1 cellular context compared by ENCODE assay signal in genomic region chr5:142472306-142472951, GRCh38.
A peak's percentile ranks its signal among the peaks of the same experiment; 100 is the strongest.
TF ChIP-seq lines count a peak whose summit lies in the region.

No MANE protein-coding gene starts in this region.

TF ChIP-seq in K562, 482 proteins besides CTCF, POLR2A, EP300 and RAD21 (continued from another document and continues in another):
- TF ChIP-seq, protein P1, sequence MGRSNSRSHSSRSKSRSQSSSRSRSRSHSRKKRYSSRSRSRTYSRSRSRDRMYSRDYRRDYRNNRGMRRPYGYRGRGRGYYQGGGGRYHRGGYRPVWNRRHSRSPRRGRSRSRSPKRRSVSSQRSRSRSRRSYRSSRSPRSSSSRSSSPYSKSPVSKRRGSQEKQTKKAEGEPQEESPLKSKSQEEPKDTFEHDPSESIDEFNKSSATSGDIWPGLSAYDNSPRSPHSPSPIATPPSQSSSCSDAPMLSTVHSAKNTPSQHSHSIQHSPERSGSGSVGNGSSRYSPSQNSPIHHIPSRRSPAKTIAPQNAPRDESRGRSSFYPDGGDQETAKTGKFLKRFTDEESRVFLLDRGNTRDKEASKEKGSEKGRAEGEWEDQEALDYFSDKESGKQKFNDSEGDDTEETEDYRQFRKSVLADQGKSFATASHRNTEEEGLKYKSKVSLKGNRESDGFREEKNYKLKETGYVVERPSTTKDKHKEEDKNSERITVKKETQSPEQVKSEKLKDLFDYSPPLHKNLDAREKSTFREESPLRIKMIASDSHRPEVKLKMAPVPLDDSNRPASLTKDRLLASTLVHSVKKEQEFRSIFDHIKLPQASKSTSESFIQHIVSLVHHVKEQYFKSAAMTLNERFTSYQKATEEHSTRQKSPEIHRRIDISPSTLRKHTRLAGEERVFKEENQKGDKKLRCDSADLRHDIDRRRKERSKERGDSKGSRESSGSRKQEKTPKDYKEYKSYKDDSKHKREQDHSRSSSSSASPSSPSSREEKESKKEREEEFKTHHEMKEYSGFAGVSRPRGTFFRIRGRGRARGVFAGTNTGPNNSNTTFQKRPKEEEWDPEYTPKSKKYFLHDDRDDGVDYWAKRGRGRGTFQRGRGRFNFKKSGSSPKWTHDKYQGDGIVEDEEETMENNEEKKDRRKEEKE (IDR thresholded peaks at IDR 0.05; ENCODE audit: borderline replicate concordance in 1 of 2, control insufficient read depth in 1 of 2, low read depth in 2 of 2, low read length in 1 of 2), result no peak
- no peak for TF ChIP-seq BDP1 (IDR thresholded peaks at IDR 0.05; ENCODE audit: insufficient read depth, insufficient read length)
- no peak for TF ChIP-seq EGR1 (conservative IDR thresholded peaks at IDR 0.05)
- TF ChIP-seq OTX1 (CRISPR knock-in tag; IDR thresholded peaks at IDR 0.05), result no peak
- TF ChIP-seq, protein P2, sequence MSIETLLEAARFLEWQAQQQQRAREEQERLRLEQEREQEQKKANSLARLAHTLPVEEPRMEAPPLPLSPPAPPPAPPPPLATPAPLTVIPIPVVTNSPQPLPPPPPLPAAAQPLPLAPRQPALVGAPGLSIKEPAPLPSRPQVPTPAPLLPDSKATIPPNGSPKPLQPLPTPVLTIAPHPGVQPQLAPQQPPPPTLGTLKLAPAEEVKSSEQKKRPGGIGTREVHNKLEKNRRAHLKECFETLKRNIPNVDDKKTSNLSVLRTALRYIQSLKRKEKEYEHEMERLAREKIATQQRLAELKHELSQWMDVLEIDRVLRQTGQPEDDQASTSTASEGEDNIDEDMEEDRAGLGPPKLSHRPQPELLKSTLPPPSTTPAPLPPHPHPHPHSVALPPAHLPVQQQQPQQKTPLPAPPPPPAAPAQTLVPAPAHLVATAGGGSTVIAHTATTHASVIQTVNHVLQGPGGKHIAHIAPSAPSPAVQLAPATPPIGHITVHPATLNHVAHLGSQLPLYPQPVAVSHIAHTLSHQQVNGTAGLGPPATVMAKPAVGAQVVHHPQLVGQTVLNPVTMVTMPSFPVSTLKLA (conservative IDR thresholded peaks at IDR 0.05), result 0 out of 4 replicates have a peak, but pooled peaks of 1 of the 2 experiments have one; percentile 21
- TF ChIP-seq ZKSCAN1 (IDR thresholded peaks at IDR 0.05; ENCODE audit: low read depth, low read length), result no peak
- no peak for TF ChIP-seq SNAPC5 (CRISPR knock-in tag; IDR thresholded peaks at IDR 0.05)
- no peak for TF ChIP-seq SP1 (CRISPR knock-in tag; IDR thresholded peaks at IDR 0.05)
- TF ChIP-seq CGGBP1 (CRISPR knock-in tag; IDR thresholded peaks at IDR 0.05), result no peak
- TF ChIP-seq ELF4 (CRISPR knock-in tag; IDR thresholded peaks at IDR 0.05), result no peak
- TF ChIP-seq RREB1 (CRISPR knock-in tag; IDR thresholded peaks at IDR 0.05), result no peak
- no peak for TF ChIP-seq RB1 (IDR thresholded peaks at IDR 0.05; ENCODE audit: low read depth)
- TF ChIP-seq SETDB1 (IDR thresholded peaks at IDR 0.05; ENCODE audit: low read length), result no peak
- TF ChIP-seq CLOCK (CRISPR knock-in tag; IDR thresholded peaks at IDR 0.05; ENCODE audit: borderline replicate concordance), result no peak
- TF ChIP-seq, protein P3, sequence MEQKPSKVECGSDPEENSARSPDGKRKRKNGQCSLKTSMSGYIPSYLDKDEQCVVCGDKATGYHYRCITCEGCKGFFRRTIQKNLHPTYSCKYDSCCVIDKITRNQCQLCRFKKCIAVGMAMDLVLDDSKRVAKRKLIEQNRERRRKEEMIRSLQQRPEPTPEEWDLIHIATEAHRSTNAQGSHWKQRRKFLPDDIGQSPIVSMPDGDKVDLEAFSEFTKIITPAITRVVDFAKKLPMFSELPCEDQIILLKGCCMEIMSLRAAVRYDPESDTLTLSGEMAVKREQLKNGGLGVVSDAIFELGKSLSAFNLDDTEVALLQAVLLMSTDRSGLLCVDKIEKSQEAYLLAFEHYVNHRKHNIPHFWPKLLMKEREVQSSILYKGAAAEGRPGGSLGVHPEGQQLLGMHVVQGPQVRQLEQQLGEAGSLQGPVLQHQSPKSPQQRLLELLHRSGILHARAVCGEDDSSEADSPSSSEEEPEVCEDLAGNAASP (IDR thresholded peaks at IDR 0.05), result peak; percentile 89
- TF ChIP-seq KAT7 (CRISPR knock-in tag; IDR thresholded peaks at IDR 0.05; ENCODE audit: borderline replicate concordance), result no peak
- TF ChIP-seq ZNF253 (CRISPR knock-in tag; conservative IDR thresholded peaks at IDR 0.05), result no peak
- TF ChIP-seq FOXJ3 (CRISPR knock-in tag; IDR thresholded peaks at IDR 0.05), result no peak
- TF ChIP-seq AFF1 (IDR thresholded peaks at IDR 0.05; ENCODE audit: low read depth in 1 of 2, partially characterized antibody in 2 of 2), result no peak
- TF ChIP-seq, protein P4, sequence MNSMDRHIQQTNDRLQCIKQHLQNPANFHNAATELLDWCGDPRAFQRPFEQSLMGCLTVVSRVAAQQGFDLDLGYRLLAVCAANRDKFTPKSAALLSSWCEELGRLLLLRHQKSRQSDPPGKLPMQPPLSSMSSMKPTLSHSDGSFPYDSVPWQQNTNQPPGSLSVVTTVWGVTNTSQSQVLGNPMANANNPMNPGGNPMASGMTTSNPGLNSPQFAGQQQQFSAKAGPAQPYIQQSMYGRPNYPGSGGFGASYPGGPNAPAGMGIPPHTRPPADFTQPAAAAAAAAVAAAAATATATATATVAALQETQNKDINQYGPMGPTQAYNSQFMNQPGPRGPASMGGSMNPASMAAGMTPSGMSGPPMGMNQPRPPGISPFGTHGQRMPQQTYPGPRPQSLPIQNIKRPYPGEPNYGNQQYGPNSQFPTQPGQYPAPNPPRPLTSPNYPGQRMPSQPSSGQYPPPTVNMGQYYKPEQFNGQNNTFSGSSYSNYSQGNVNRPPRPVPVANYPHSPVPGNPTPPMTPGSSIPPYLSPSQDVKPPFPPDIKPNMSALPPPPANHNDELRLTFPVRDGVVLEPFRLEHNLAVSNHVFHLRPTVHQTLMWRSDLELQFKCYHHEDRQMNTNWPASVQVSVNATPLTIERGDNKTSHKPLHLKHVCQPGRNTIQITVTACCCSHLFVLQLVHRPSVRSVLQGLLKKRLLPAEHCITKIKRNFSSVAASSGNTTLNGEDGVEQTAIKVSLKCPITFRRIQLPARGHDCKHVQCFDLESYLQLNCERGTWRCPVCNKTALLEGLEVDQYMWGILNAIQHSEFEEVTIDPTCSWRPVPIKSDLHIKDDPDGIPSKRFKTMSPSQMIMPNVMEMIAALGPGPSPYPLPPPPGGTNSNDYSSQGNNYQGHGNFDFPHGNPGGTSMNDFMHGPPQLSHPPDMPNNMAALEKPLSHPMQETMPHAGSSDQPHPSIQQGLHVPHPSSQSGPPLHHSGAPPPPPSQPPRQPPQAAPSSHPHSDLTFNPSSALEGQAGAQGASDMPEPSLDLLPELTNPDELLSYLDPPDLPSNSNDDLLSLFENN (IDR thresholded peaks at IDR 0.05; ENCODE audit: low read depth in 2 of 2, low read length in 2 of 2), result no peak
- peak in 1 of 2 experiments; percentile 25; a peak in 1 of 4 replicates for TF ChIP-seq ZNF639 (CRISPR knock-in tag; conservative IDR thresholded peaks at IDR 0.05 in 1 of 2, IDR thresholded peaks at IDR 0.05 in 1 of 2)
- no peak for TF ChIP-seq KDM1A (IDR thresholded peaks at IDR 0.05)
- no peak for TF ChIP-seq ZNF778 (CRISPR knock-in tag; IDR thresholded peaks at IDR 0.05)
- no peak for TF ChIP-seq MECOM (CRISPR knock-in tag; IDR thresholded peaks at IDR 0.05)
- TF ChIP-seq IFI16 (CRISPR knock-in tag; IDR thresholded peaks at IDR 0.05), result no peak
- TF ChIP-seq MAFF (IDR thresholded peaks at IDR 0.05; ENCODE audit: low read length), result peak; percentile 43; the same call in 1 of the 2 replicates
- no peak for TF ChIP-seq SLC30A9 (CRISPR knock-in tag; IDR thresholded peaks at IDR 0.05)
- TF ChIP-seq SNIP1 (IDR thresholded peaks at IDR 0.05; ENCODE audit: low read depth), result no peak
- no peak for TF ChIP-seq KHSRP (IDR thresholded peaks at IDR 0.05)
- no peak for TF ChIP-seq ZNF561 (CRISPR knock-in tag; conservative IDR thresholded peaks at IDR 0.05)
- TF ChIP-seq L3MBTL2 (IDR thresholded peaks at IDR 0.05), result peak; percentile 50; the same call in 1 of the 2 replicates
- no peak for TF ChIP-seq CBX5 (IDR thresholded peaks at IDR 0.05; ENCODE audit: borderline replicate concordance, low read depth)
- no peak for TF ChIP-seq ELF2 (CRISPR knock-in tag; IDR thresholded peaks at IDR 0.05)
- peak; percentile 76 for TF ChIP-seq ZNF24 (IDR thresholded peaks at IDR 0.05)
